ENCODE assay signal across 20 cellular contexts in genomic region chr14:24182110-24182882, GRCh38. TPM values are rescaled to one million over a fixed set of nuclear protein-coding genes. Genes with fewer than 3 reads are reported as not detected.
DNase-seq lines count a peak whose midpoint lies in the region; ATAC-seq and TF ChIP-seq lines count a peak whose summit lies in the region.
"Had no signal": no experiment of that assay in that cellular context is flagged by ENCODE, and none has a peak within 500 bp of the region (broad histone marks: within the 10 kb centered on the region; RNA-seq: fewer than 3 reads in every experiment).

No MANE protein-coding gene starts in this region.

- ATAC-seq in central memory CD8-positive, alpha-beta T cell (replicated peaks; ENCODE audit: extremely low read depth, poor library complexity, severe bottlenecking): no peak
- ATAC-seq: left cardiac atrium had no signal

- no peaks in the 10 kb centered on the region for H3K27me3 Mint-ChIP-seq in central memory CD8-positive, alpha-beta T cell
- H3K27me3 Mint-ChIP-seq in progenitor cell of endocrine pancreas: no peaks in the 10 kb centered on the region
- H3K27me3 Mint-ChIP-seq: CD8-positive, alpha-beta memory T cell had no signal

- H3K9me3 Mint-ChIP-seq in central memory CD8-positive, alpha-beta T cell: no peaks in the 10 kb centered on the region
- H3K9me3 Mint-ChIP-seq in progenitor cell of endocrine pancreas (ENCODE audit: low read depth): no peaks in the 10 kb centered on the region
- H3K9me3 Mint-ChIP-seq: CD8-positive, alpha-beta memory T cell had no signal

- H3K27ac Mint-ChIP-seq in central memory CD8-positive, alpha-beta T cell (ENCODE audit: low read depth): peak overlapping the region; percentile 83
- peak overlapping the region; percentile 88 for H3K27ac Mint-ChIP-seq in progenitor cell of endocrine pancreas

- H3K4me1 Mint-ChIP-seq in central memory CD8-positive, alpha-beta T cell: peaks cover 8% of the 10 kb centered on the region
- peaks cover 2% of the 10 kb centered on the region for H3K4me1 Mint-ChIP-seq in progenitor cell of endocrine pancreas (ENCODE audit: low read depth)

- no peak overlapping the region for H3K4me3 Mint-ChIP-seq in central memory CD8-positive, alpha-beta T cell
- no peak overlapping the region for H3K4me3 Mint-ChIP-seq in progenitor cell of endocrine pancreas (ENCODE audit: low read depth)
- H3K4me3 Mint-ChIP-seq: CD8-positive, alpha-beta memory T cell had no signal

- peaks cover 24% of the 10 kb centered on the region for H3K36me3 Mint-ChIP-seq in central memory CD8-positive, alpha-beta T cell (ENCODE audit: insufficient read depth)
- H3K36me3 Mint-ChIP-seq in progenitor cell of endocrine pancreas (ENCODE audit: insufficient read depth): peaks cover 26% of the 10 kb centered on the region

- peak; percentile 34 for TF ChIP-seq POLR2A in GM18526 (IDR thresholded peaks at IDR 0.05; ENCODE audit: extremely low read depth, insufficient read length)

- DNase-seq in activated effector memory CD4-positive, alpha-beta T cell treated with anti-CD3 and anti-CD28 coated beads, Interleukin-2, amount 50 U/mL, for 16 hours: peak; percentile 60
- no peak for DNase-seq in activated effector memory CD4-positive, alpha-beta T cell treated with Interleukin-2 at 50 U/mL for 16 hours
- DNase-seq in central memory CD8-positive, alpha-beta T cell (ENCODE audit: low spot score in 2 of 2): no peak
- DNase-seq in progenitor cell of endocrine pancreas (ENCODE audit: low spot score, unreplicated experiment) (no peak), head of caudate nucleus (no peak)
- DNase-seq in stimulated activated CD4-positive, alpha-beta T cell treated with anti-CD3 and anti-CD28 coated beads, Interleukin-15, amount 100 ng/mL, for 24 hours: no peak
- DNase-seq in effector CD8-positive, alpha-beta T cell (lab: John Stamatoyannopoulos, UW): no peak
- DNase-seq: activated CD4-positive, CD25-positive, alpha-beta regulatory T cell; CD8-positive, alpha-beta memory T cell; erythroblast; KG1; left cardiac atrium; mesendoderm; NCI-H2029 treated with DMSO at 0.1 percent for 48 hours; retina; stimulated activated naive CD4-positive, alpha-beta T cell treated with Interleukin-2 at 50 U/mL for 16 hours; trophoblast cell had no signal

- intact Hi-C loops in head of caudate nucleus (cut with DNase I): no loop called here

- no peak for TF ChIP-seq CTCF in progenitor cell of endocrine pancreas (IDR thresholded peaks at IDR 0.05; ENCODE audit: unreplicated experiment)

RNA-seq across cellular contexts. Expression of gene IPO4, which starts 6.3 kb away (rescaled TPM):
- 54.9 and 56.4 TPM in 2 replicates for total RNA-seq in progenitor cell of endocrine pancreas

RNA-seq across cellular contexts. Expression of gene REC8, which starts 10.4 kb away (rescaled TPM):
- 380 and 408 TPM in 2 replicates for total RNA-seq in progenitor cell of endocrine pancreas

RNA-seq across cellular contexts. Expression of gene TM9SF1, which starts 12.9 kb away (rescaled TPM):
- 52.9 and 56.2 TPM in 2 replicates for total RNA-seq in progenitor cell of endocrine pancreas

RNA-seq across cellular contexts. Expression of gene IRF9, which starts 21.2 kb away (rescaled TPM):
- 57.4 and 62.4 TPM in 2 replicates for total RNA-seq in progenitor cell of endocrine pancreas

RNA-seq across cellular contexts. Expression of gene TSSK4, which starts 23.2 kb away (rescaled TPM):
- total RNA-seq in progenitor cell of endocrine pancreas: 0.29 TPM in 1 of 2 replicates, not detected in the other
- total RNA-seq: dermis microvascular lymphatic vessel endothelial cell, frontal cortex had no signal
